In genomic region chr6:124607119-124607627, GRCh38 we compare ENCODE assay signal across 27 cellular contexts.
"Had no signal": no experiment of that assay in that cellular context is flagged by ENCODE, and none has a peak within 500 bp of the region (broad histone marks: within the 10 kb centered on the region; RNA-seq: fewer than 3 reads in every experiment).

No MANE protein-coding gene starts in this region.

- H3K9me3 ChIP-seq: colonic mucosa, esophagus squamous epithelium, gastrocnemius medialis, gastroesophageal sphincter had no signal

- H3K36me3 ChIP-seq: colonic mucosa, esophagus muscularis mucosa, esophagus squamous epithelium, gastrocnemius medialis, gastroesophageal sphincter, heart right ventricle had no signal

- H3K4me1 ChIP-seq: colonic mucosa, esophagus muscularis mucosa, esophagus squamous epithelium, foreskin keratinocyte, gastrocnemius medialis, gastroesophageal sphincter, heart right ventricle had no signal

- ATAC-seq: effector memory CD8-positive, alpha-beta T cell; esophagus mucosa; foreskin keratinocyte; gastrocnemius medialis; gastroesophageal sphincter; heart right ventricle had no signal

- H3K27me3 ChIP-seq: colonic mucosa, dorsolateral prefrontal cortex, esophagus muscularis mucosa, esophagus squamous epithelium, gastrocnemius medialis, gastroesophageal sphincter, heart right ventricle had no signal

- H3K27ac ChIP-seq: colonic mucosa, coronary artery, dorsolateral prefrontal cortex, epithelial cell of prostate, esophagus muscularis mucosa, esophagus squamous epithelium, foreskin keratinocyte, gastrocnemius medialis, gastroesophageal sphincter, heart right ventricle had no signal

- DNase-seq: colonic mucosa; cortex of kidney; dermis blood vessel endothelial cell; dorsolateral prefrontal cortex; effector CD4-positive, alpha-beta T cell; effector CD8-positive, alpha-beta T cell; effector memory CD4-positive, alpha-beta T cell; effector memory CD8-positive, alpha-beta T cell; endodermal cell; erythroblast; esophagus squamous epithelium; foreskin fibroblast; foreskin keratinocyte; foreskin melanocyte; gastrocnemius medialis; glutamatergic neuron; head of caudate nucleus; heart right ventricle had no signal

- H3K4me3 ChIP-seq: colonic mucosa, coronary artery, dorsolateral prefrontal cortex, esophagus muscularis mucosa, esophagus squamous epithelium, gastrocnemius medialis, gastroesophageal sphincter, heart right ventricle had no signal

- FAIRE-seq: colon, endometrium, endothelial cell of umbilical vein, frontal cortex had no signal
